Comparison of ENCODE assay signal across 9 cellular contexts in genomic region chr4:184288451-184289178, GRCh38.
DNase-seq lines count a peak whose midpoint lies in the region; ATAC-seq and TF ChIP-seq lines count a peak whose summit lies in the region.
"Had no signal": no experiment of that assay in that cellular context is flagged by ENCODE, and none has a peak within 500 bp of the region (broad histone marks: within the 10 kb centered on the region; RNA-seq: fewer than 3 reads in every experiment).

No MANE protein-coding gene starts in this region.

- H3K36me3 ChIP-seq in mucosa of rectum (ENCODE audit: control insufficient read depth in 2 of 2, insufficient read depth in 2 of 2, low read length in 2 of 2): no peaks in the 10 kb centered on the region

- peaks cover 19 to 36% of the 10 kb centered on the region in 2 donors for H3K4me1 ChIP-seq in mucosa of rectum (ENCODE audit: control insufficient read depth in 2 of 2, insufficient read depth in 2 of 2, low read length in 2 of 2)

- intact Hi-C loops in dorsolateral prefrontal cortex (cut with DNase I): loop anchor here in 1 of 2 donors (5.0 kb wide), 1 partner anchor 249 kb away; no protein-coding TSS in a partner anchor

- H3K27me3 ChIP-seq in mucosa of rectum (ENCODE audit: control insufficient read depth in 2 of 2, insufficient read depth in 2 of 2, low read length in 2 of 2): no peaks in the 10 kb centered on the region
- no peaks in the 10 kb centered on the region for H3K27me3 ChIP-seq in dorsolateral prefrontal cortex

- H3K4me3 ChIP-seq in mucosa of rectum (ENCODE audit: low read length in 2 of 2): no peak overlapping the region
- H3K4me3 ChIP-seq in dorsolateral prefrontal cortex: no peak overlapping the region

- TF ChIP-seq CTCF in dorsolateral prefrontal cortex (IDR thresholded peaks at IDR 0.05 in 54 of 56, conservative IDR thresholded peaks at IDR 0.05 in 2 of 56; ENCODE audit: low read depth in 1 of 56, partially characterized antibody in 56 of 56): no peak

- no peak overlapping the region for H3K9ac ChIP-seq in mucosa of rectum (ENCODE audit: low read depth in 1 of 2, low read length in 2 of 2)

- ATAC-seq in HG02642 (IDR thresholded peaks at IDR 0.05; ENCODE audit: poor library complexity, unreplicated experiment): peak; percentile 62

- DNase-seq in DMS153 (lab: John Stamatoyannopoulos, UW) (peak; percentile 13), DMS153 treated with DMSO at 0.1 percent for 48 hours (lab: John Stamatoyannopoulos, UW; ENCODE audit: unreplicated experiment) (no peak), RPMI8226 (peak; percentile 85), cerebellar nuclear complex (lab: John Stamatoyannopoulos, UW) (no peak), dorsolateral prefrontal cortex (no peak), NOMO-1 (lab: John Stamatoyannopoulos, UW; ENCODE audit: unreplicated experiment in 2 of 2) (no peak)

- H3K9me3 ChIP-seq in mucosa of rectum (ENCODE audit: control insufficient read depth in 2 of 2, low read length in 2 of 2): no peaks in the 10 kb centered on the region

- H3K27ac ChIP-seq in mucosa of rectum (ENCODE audit: low read depth in 2 of 2, low read length in 2 of 2): peak overlapping the region; percentile 54 to 59
- peak overlapping the region in 12 of 59 donors; percentile 0 to 91 (median 20) for H3K27ac ChIP-seq in dorsolateral prefrontal cortex
- H3K27ac ChIP-seq: 22Rv1 had no signal

Comparison
In these comparisons a context has a peak if more than half of its experiments do, and no peak if none do; other contexts are left out.
1. DNase-seq: peak in DMS153 (single experiment) and RPMI8226 (single experiment); none in DMS153 treated with DMSO at 0.1 percent for 48 hours (single experiment), cerebellar nuclear complex (0 of 2), dorsolateral prefrontal cortex (0 of 10) and NOMO-1 (0 of 2).